ENCODE assay signal across 8 cellular contexts in the genomic region with DNA sequence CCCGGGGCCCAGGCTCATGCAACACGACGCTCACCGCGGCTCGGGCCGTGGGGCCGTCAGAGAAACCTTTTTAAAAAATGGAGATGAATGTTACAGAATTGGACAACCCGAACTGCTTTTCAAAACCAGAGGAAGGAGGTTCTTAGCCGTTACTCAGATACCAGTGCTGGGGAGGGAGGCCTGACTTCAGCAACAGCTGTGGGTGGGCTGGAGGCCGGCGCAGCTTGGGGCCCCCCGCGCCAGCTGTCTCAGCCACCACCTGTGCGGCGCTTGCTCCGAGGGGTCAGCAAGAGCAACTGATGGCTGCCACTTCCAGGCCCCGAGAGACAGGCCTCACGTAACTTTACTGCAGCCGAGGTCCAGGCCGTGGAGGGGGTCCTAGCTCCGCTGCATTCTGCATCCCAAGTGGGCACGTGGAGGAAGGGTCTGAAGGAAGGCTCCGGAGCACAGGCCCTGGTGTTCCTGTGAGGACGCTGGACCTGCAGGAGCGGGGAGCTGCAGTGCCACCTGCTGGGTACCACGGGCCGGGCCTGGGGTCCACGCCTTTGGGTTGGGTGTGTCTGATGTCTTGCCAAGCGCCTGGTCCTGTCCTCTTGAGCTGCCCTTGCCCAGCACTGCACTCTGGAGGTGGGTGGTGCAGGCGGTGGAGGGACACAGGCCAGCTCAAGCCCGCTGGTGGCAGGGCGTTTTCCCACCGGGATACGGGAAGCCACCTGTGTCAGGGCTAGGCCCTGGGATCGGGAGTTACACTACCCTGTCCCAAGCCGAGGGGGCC. TPM values are rescaled to one million over a fixed set of nuclear protein-coding genes. Genes with fewer than 3 reads are reported as not detected.
A peak's percentile ranks its signal among the peaks of the same experiment; 100 is the strongest.
DNase-seq lines count a peak whose midpoint lies in the region; ATAC-seq and TF ChIP-seq lines count a peak whose summit lies in the region.

No MANE protein-coding gene starts in this region.

- intact Hi-C loops in sciatic nerve (cut with DNase I) = no loop called here

- in situ Hi-C loops in G401 (cut with HindIII; ENCODE audit: low sequenced_read_pairs) = no loop called here

- peaks cover 90% of the 10 kb centered on the region for H3K36me3 Mint-ChIP-seq in activated T-cell treated with anti-CD3 and anti-CD28 coated beads, Interleukin-2, amount 50 U/mL, for 24 hours (ENCODE audit: low read depth)
- no peaks in the 10 kb centered on the region for H3K36me3 Mint-ChIP-seq in glutamatergic neuron (ENCODE audit: unreplicated experiment)

- DNase-seq in G401 (ENCODE audit: low spot score) (peak; percentile 23), NB4 (ENCODE audit: low read depth) (peak; percentile 52), glutamatergic neuron (peak; percentile 78), sciatic nerve (ENCODE audit: low spot score) (peak; percentile 71), NCI-H187 treated with DMSO at 0.1 percent for 48 hours (lab: John Stamatoyannopoulos, UW) (no peak), NCI-H1436 treated with DMSO at 0.1 percent for 48 hours (lab: John Stamatoyannopoulos, UW) (no peak)
- DNase-seq in activated T-cell treated with anti-CD3 and anti-CD28 coated beads, Interleukin-2, amount 50 U/mL, for 24 hours = peak; percentile 67

- H3K4me1 Mint-ChIP-seq in activated T-cell treated with anti-CD3 and anti-CD28 coated beads, Interleukin-2, amount 50 U/mL, for 24 hours (ENCODE audit: low read depth) = no peaks in the 10 kb centered on the region
- H3K4me1 Mint-ChIP-seq in glutamatergic neuron (ENCODE audit: low read depth, unreplicated experiment) = peaks cover 7% of the 10 kb centered on the region

- TF ChIP-seq POLR2A in NB4 (IDR thresholded peaks at IDR 0.05; ENCODE audit: extremely low read depth, insufficient read length) = no peak

- H3K27ac Mint-ChIP-seq in activated T-cell treated with anti-CD3 and anti-CD28 coated beads, Interleukin-2, amount 50 U/mL, for 24 hours = peak overlapping the region; percentile 22
- peak overlapping the region; percentile 89 for H3K27ac Mint-ChIP-seq in glutamatergic neuron (ENCODE audit: unreplicated experiment)

- no peaks in the 10 kb centered on the region for H3K27me3 Mint-ChIP-seq in activated T-cell treated with anti-CD3 and anti-CD28 coated beads, Interleukin-2, amount 50 U/mL, for 24 hours
- peaks cover 5% of the 10 kb centered on the region for H3K27me3 Mint-ChIP-seq in glutamatergic neuron (ENCODE audit: unreplicated experiment)

- ATAC-seq in sciatic nerve (peak; percentile 58), HG03045 (IDR thresholded peaks at IDR 0.05; ENCODE audit: unreplicated experiment) (no peak)

- no peaks in the 10 kb centered on the region for H3K9me3 Mint-ChIP-seq in activated T-cell treated with anti-CD3 and anti-CD28 coated beads, Interleukin-2, amount 50 U/mL, for 24 hours
- H3K9me3 Mint-ChIP-seq in glutamatergic neuron (ENCODE audit: unreplicated experiment) = peaks cover 9% of the 10 kb centered on the region

- no peak overlapping the region for H3K4me3 Mint-ChIP-seq in activated T-cell treated with anti-CD3 and anti-CD28 coated beads, Interleukin-2, amount 50 U/mL, for 24 hours
- H3K4me3 Mint-ChIP-seq in glutamatergic neuron (ENCODE audit: unreplicated experiment) = no peak overlapping the region

- no peak overlapping the region for H3K4me3 ChIP-seq in NB4 (ENCODE audit: low read depth, low read length)

- TF ChIP-seq CTCF in NB4 (IDR thresholded peaks at IDR 0.05; ENCODE audit: low read depth, low read length) (peak; percentile 47), glutamatergic neuron (IDR thresholded peaks at IDR 0.05; ENCODE audit: partially characterized antibody, unreplicated experiment) (peak; percentile 35)

RNA-seq across cellular contexts. Expression of a gene that starts 9.8 kb away (rescaled TPM):
- total RNA-seq in G401 (2014; rRNA removed; shearing (Covaris generic)) = 41.9 and 44.5 TPM in 2 replicates
- total RNA-seq in glutamatergic neuron (ENCODE audit: unreplicated experiment) (30.2 TPM), sciatic nerve (20.4 TPM)

RNA-seq across cellular contexts. Expression of a gene that starts 20.9 kb away (rescaled TPM):
- total RNA-seq in G401 (2014; rRNA removed; shearing (Covaris generic)) = 23.0 and 34.2 TPM in 2 replicates
- total RNA-seq in glutamatergic neuron (ENCODE audit: unreplicated experiment) = 13.2 TPM
- total RNA-seq in sciatic nerve = 19.3 TPM

RNA-seq across cellular contexts. Expression of a gene that starts 31.8 kb away (rescaled TPM):
- 39.6 and 44.3 TPM in 2 replicates for total RNA-seq in G401 (2014; rRNA removed; shearing (Covaris generic))
- 9.2 TPM for total RNA-seq in glutamatergic neuron (ENCODE audit: unreplicated experiment)
- 31.4 TPM for total RNA-seq in sciatic nerve

RNA-seq across cellular contexts. Expression of a gene that starts 54.7 kb away (rescaled TPM):
- 24.1 and 27.7 TPM in 2 replicates for total RNA-seq in G401 (2014; rRNA removed; shearing (Covaris generic))
- total RNA-seq in glutamatergic neuron (ENCODE audit: unreplicated experiment) (39.0 TPM), sciatic nerve (28.9 TPM)

Comparison
In these comparisons a context has a peak if more than half of its experiments do, and no peak if none do; other contexts are left out.
1. DNase-seq: peak in G401 (single experiment), NB4 (single experiment), activated T-cell treated with anti-CD3 and anti-CD28 coated beads, Interleukin-2, amount 50 U/mL, for 24 hours (single experiment), glutamatergic neuron (single experiment) and sciatic nerve (single experiment); none in NCI-H187 treated with DMSO at 0.1 percent for 48 hours (single experiment) and NCI-H1436 treated with DMSO at 0.1 percent for 48 hours (single experiment).